Comparison of ENCODE assay signal across 1 cellular context in genomic region chr20:37162674-37163073, GRCh38.
TF ChIP-seq lines count a peak whose summit lies in the region.

No MANE protein-coding gene starts in this region.

TF ChIP-seq in HEK293, 187 proteins besides CTCF, POLR2A, EP300 and RAD21 (continued from another document):
- no peak for TF ChIP-seq ZNF280D (tag by site-specific recombination; IDR thresholded peaks at IDR 0.05)
- TF ChIP-seq ZNF335 (tag by site-specific recombination; conservative IDR thresholded peaks at IDR 0.05) = no peak
- TF ChIP-seq ZNF175 (tag by site-specific recombination; IDR thresholded peaks at IDR 0.05) = no peak
- TF ChIP-seq ZNF518A (tag by site-specific recombination; conservative IDR thresholded peaks at IDR 0.05; ENCODE audit: low read depth) = no peak
- no peak for TF ChIP-seq ZEB2 (tag by site-specific recombination; IDR thresholded peaks at IDR 0.05)
- TF ChIP-seq HOXA7 (CRISPR knock-in tag; IDR thresholded peaks at IDR 0.05; ENCODE audit: borderline replicate concordance) = no peak
- TF ChIP-seq INSM2 (tag by site-specific recombination; IDR thresholded peaks at IDR 0.05) = no peak
- no peak for TF ChIP-seq ZNF704 (tag by site-specific recombination; IDR thresholded peaks at IDR 0.05)
